Comparison of ENCODE assay signal across 25 cellular contexts in the genomic region with DNA sequence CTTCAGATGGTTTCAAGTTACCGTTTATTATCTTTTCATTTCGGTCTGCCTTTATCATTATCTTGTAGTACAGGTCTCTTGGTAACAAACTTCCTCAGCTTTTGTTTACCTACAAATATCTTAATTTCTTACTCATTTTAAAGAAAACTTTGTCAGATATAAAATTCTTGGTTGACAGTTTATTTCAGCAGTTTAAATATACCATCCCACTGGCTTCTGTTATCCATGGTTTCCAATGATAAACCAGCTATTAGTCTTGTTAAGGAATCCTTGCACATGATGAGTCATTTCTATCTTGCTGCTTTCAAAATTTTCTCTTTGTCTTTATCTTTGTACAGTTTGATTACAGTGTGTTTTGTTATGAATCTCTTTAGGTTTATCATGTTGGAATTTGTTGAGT.
"Had no signal": no experiment of that assay in that cellular context is flagged by ENCODE, and none has a peak within 500 bp of the region (broad histone marks: within the 10 kb centered on the region; RNA-seq: fewer than 3 reads in every experiment).

No MANE protein-coding gene starts in this region.

- H3K9me3 Mint-ChIP-seq: endodermal cell had no signal

- H3K4me1 Mint-ChIP-seq: endodermal cell; naive thymus-derived CD4-positive, alpha-beta T cell had no signal

- H3K4me1 ChIP-seq: colonic mucosa, esophagus muscularis mucosa, foreskin keratinocyte, gastroesophageal sphincter, heart left ventricle, left ventricle myocardium inferior, lower lobe of right lung had no signal

- H3K27me3 ChIP-seq: colonic mucosa, esophagus muscularis mucosa, foreskin keratinocyte, gastroesophageal sphincter, heart left ventricle, hepatocyte had no signal

- FAIRE-seq: endometrium had no signal

- H3K36me3 Mint-ChIP-seq: naive thymus-derived CD4-positive, alpha-beta T cell had no signal

- H3K4me3 ChIP-seq: colonic mucosa, esophagus muscularis mucosa, gastroesophageal sphincter, heart left ventricle, hepatocyte, left ventricle myocardium inferior, lower lobe of right lung had no signal

- H3K79me2 ChIP-seq: hepatocyte had no signal

- H3K4me2 ChIP-seq: hepatocyte had no signal

- ATAC-seq: effector memory CD8-positive, alpha-beta T cell; foreskin keratinocyte; gastroesophageal sphincter; heart left ventricle; left colon; left lobe of liver; lower lobe of right lung; naive thymus-derived CD4-positive, alpha-beta T cell had no signal

- H3K27ac ChIP-seq: colonic mucosa, epithelial cell of prostate, esophagus muscularis mucosa, foreskin keratinocyte, gastroesophageal sphincter, heart left ventricle, hepatocyte, left ventricle myocardium inferior, lower lobe of right lung had no signal

- H3K27ac Mint-ChIP-seq: dendritic cell treated with granulocyte-macrophage colony-stimulating factor and Interleukin-4, amounts not matched to agents 40 ng/mL and 50 ng/mL, for 4 days; effector memory CD8-positive, alpha-beta T cell; endodermal cell; immature natural killer cell; naive thymus-derived CD4-positive, alpha-beta T cell had no signal

- H3K36me3 ChIP-seq: colonic mucosa, esophagus muscularis mucosa, gastroesophageal sphincter, heart left ventricle, left ventricle myocardium inferior, lower lobe of right lung had no signal

- H3K9me3 ChIP-seq: colonic mucosa, esophagus muscularis mucosa, lower lobe of right lung had no signal

- H2AFZ ChIP-seq: hepatocyte had no signal

- H3K4me3 Mint-ChIP-seq: dendritic cell treated with granulocyte-macrophage colony-stimulating factor and Interleukin-4, amounts not matched to agents 40 ng/mL and 50 ng/mL, for 4 days; effector memory CD8-positive, alpha-beta T cell; endodermal cell; immature natural killer cell; naive thymus-derived CD4-positive, alpha-beta T cell had no signal

- DNase-seq: colonic mucosa; cortex of kidney; effector CD8-positive, alpha-beta T cell; effector memory CD8-positive, alpha-beta T cell; endodermal cell; foreskin keratinocyte; heart left ventricle; hypothalamus; immature natural killer cell; islet precursor cell; kidney; kidney glomerular epithelial cell; left colon; left ventricle myocardium inferior; lower lobe of right lung; mesenchymal stem cell; midbrain; naive thymus-derived CD4-positive, alpha-beta T cell had no signal

- H3K27me3 Mint-ChIP-seq: effector memory CD8-positive, alpha-beta T cell had no signal
